ENCODE assay signal across 10 cellular contexts in genomic region chr2:67463810-67464209, GRCh38.
A peak's percentile ranks its signal among the peaks of the same experiment; 100 is the strongest.
DNase-seq lines count a peak whose midpoint lies in the region; ATAC-seq and TF ChIP-seq lines count a peak whose summit lies in the region.
"Had no signal": no experiment of that assay in that cellular context is flagged by ENCODE, and none has a peak within 500 bp of the region (broad histone marks: within the 10 kb centered on the region; RNA-seq: fewer than 3 reads in every experiment).

No MANE protein-coding gene starts in this region.

- in situ Hi-C loops in G401 (cut with HindIII; ENCODE audit: low sequenced_read_pairs): no loop called here

- H3K27me3 ChIP-seq in PC-9 (ENCODE audit: insufficient read depth, low read depth): no peaks in the 10 kb centered on the region

- H3K36me3 ChIP-seq in PC-9 (ENCODE audit: low read depth): no peaks in the 10 kb centered on the region

- no TSS peak for BruUV-seq in PC-9 (replicated peaks; lab: Mats Ljungman, UMichigan)

- ATAC-seq in Right ventricle myocardium inferior: no peak
- ATAC-seq in HG02938 (IDR thresholded peaks at IDR 0.05; ENCODE audit: unreplicated experiment): no peak

- H2AFZ ChIP-seq in PC-9: no peak overlapping the region

- H4K20me1 ChIP-seq in PC-9 (ENCODE audit: insufficient read depth): no peaks in the 10 kb centered on the region

- DNase-seq in DMS153 treated with DMSO at 0.1 percent for 48 hours (lab: John Stamatoyannopoulos, UW; ENCODE audit: unreplicated experiment) (peak; percentile 97), NCI-H146 (lab: John Stamatoyannopoulos, UW) (peak; percentile 95), PC-9 (peak; percentile 70 to 98), iPS-NIHi11 (ENCODE audit: low spot score) (peak; percentile 21), Right ventricle myocardium inferior (ENCODE audit: missing footprints) (no peak), G401 (ENCODE audit: low spot score) (no peak)
- DNase-seq in activated naive CD4-positive, alpha-beta T cell treated with anti-CD3 and anti-CD28 coated beads, Interleukin-2, amount 50 U/mL, for 16 hours: no peak
- DNase-seq: C1 segment of cervical spinal cord, dorsolateral prefrontal cortex had no signal

- H3K9me2 ChIP-seq in PC-9 (ENCODE audit: insufficient read depth): no peaks in the 10 kb centered on the region

- POLR2A ChIA-PET in PC-9 (lab: Charles Lee; ENCODE audit: unreplicated experiment): no interaction called here

- H3K27ac ChIP-seq in PC-9: peak overlapping the region; percentile 56
- H3K27ac ChIP-seq: dorsolateral prefrontal cortex had no signal

- peak overlapping the region; percentile 45 for H3K4me2 ChIP-seq in PC-9

- 0 out of 2 replicates have a peak, but pooled peaks cover 6% of the 10 kb centered on the region for H3K9me3 ChIP-seq in PC-9 (ENCODE audit: insufficient read depth, low read depth)

- CTCF ChIA-PET in PC-9 (lab: Charles Lee): no interaction called here

- H3K4me3 ChIP-seq in PC-9: no peak overlapping the region
- H3K4me3 ChIP-seq: dorsolateral prefrontal cortex had no signal

- H3F3A ChIP-seq in PC-9 (ENCODE audit: insufficient read depth, low read depth): peaks cover 19% of the 10 kb centered on the region; the same call in 1 of the 2 replicates

- H3K4me1 ChIP-seq in PC-9 (replicated peaks; ENCODE audit: insufficient read depth): peaks cover 26% of the 10 kb centered on the region

- H3K79me2 ChIP-seq in PC-9 (ENCODE audit: low read depth): no peaks in the 10 kb centered on the region

- intact Hi-C loops in PC-9 (cut with micrococcal nuclease; ENCODE audit: unreplicated experiment) (loop anchor here (1.0 to 10.0 kb wide), 5 partner anchors 17 to 969 kb away; no protein-coding TSS in a partner anchor), Right ventricle myocardium inferior (cut with DNase I) (no loop called here)

- no peak for TF ChIP-seq CTCF in PC-9 (conservative IDR thresholded peaks at IDR 0.05)

Comparison
In these comparisons a context has a peak if more than half of its experiments do, and no peak if none do; other contexts are left out.
1. DNase-seq: peak in DMS153 treated with DMSO at 0.1 percent for 48 hours (single experiment), NCI-H146 (single experiment), PC-9 (2 of 2) and iPS-NIHi11 (single experiment); none in Right ventricle myocardium inferior (single experiment), activated naive CD4-positive, alpha-beta T cell treated with anti-CD3 and anti-CD28 coated beads, Interleukin-2, amount 50 U/mL, for 16 hours (single experiment) and G401 (single experiment).